In genomic region chr11:69048056-69048717, GRCh38 we compare ENCODE assay signal across 9 cellular contexts. TPM values are rescaled to one million over a fixed set of nuclear protein-coding genes. Genes with fewer than 3 reads are reported as not detected.
A peak's percentile ranks its signal among the peaks of the same experiment; 100 is the strongest.
DNase-seq lines count a peak whose midpoint lies in the region; FAIRE-seq and TF ChIP-seq lines count a peak whose summit lies in the region.
"Had no signal": no experiment of that assay in that cellular context is flagged by ENCODE, and none has a peak within 500 bp of the region (broad histone marks: within the 10 kb centered on the region; RNA-seq: fewer than 3 reads in every experiment).

No MANE protein-coding gene starts in this region.

- peaks cover 0 to 3% of the 10 kb centered on the region in 2 donors for H3K36me3 Mint-ChIP-seq in CD4-positive, alpha-beta memory T cell
- H3K36me3 Mint-ChIP-seq in chondrocyte (ENCODE audit: low read depth) = no peaks in the 10 kb centered on the region
- H3K36me3 Mint-ChIP-seq in nephron (ENCODE audit: low read depth) = no peaks in the 10 kb centered on the region

- in situ Hi-C loops in GM13976 (cut with MboI; ENCODE audit: low sequenced_read_pairs, unreplicated experiment) = no loop called here

- peak overlapping the region in 1 of 2 donors; percentile 80 for H3K4me3 ChIP-seq in CD4-positive, alpha-beta memory T cell (ENCODE audit: low read length in 2 of 2)

- CTCF ChIA-PET in CD4-positive, alpha-beta memory T cell (lab: Charles Lee; ENCODE audit: partially characterized antibody) = interaction anchor here (1.0 to 1.1 kb wide), 2 partner anchors 51 to 622 kb away, joined by 4 read pairs; no protein-coding TSS in a partner anchor

- peak overlapping the region; percentile 74 to 92 (median 87) for H3K27ac Mint-ChIP-seq in CD4-positive, alpha-beta memory T cell
- H3K27ac Mint-ChIP-seq in chondrocyte (ENCODE audit: unreplicated experiment) (no peak overlapping the region), nephron (peak overlapping the region; percentile 31 to 82 (median 56))

- FAIRE-seq in GM19239 (lab: Jason Lieb, UNC) = no peak

- H3K27me3 Mint-ChIP-seq in CD4-positive, alpha-beta memory T cell = no peaks in the 10 kb centered on the region
- no peaks in the 10 kb centered on the region for H3K27me3 Mint-ChIP-seq in chondrocyte (ENCODE audit: low read depth)
- H3K27me3 Mint-ChIP-seq in nephron (ENCODE audit: low read depth) = peaks cover 5% of the 10 kb centered on the region

- peaks cover 7 to 45% (median 22%) of the 10 kb centered on the region in 4 donors for H3K4me1 Mint-ChIP-seq in CD4-positive, alpha-beta memory T cell
- peaks cover 38% of the 10 kb centered on the region for H3K4me1 Mint-ChIP-seq in chondrocyte (ENCODE audit: low read depth)
- peaks cover 36% of the 10 kb centered on the region for H3K4me1 Mint-ChIP-seq in nephron

- H3K4me1 ChIP-seq in CD4-positive, alpha-beta memory T cell (ENCODE audit: insufficient read depth, low read length) = peaks cover 30% of the 10 kb centered on the region

- H3K9me3 Mint-ChIP-seq in CD4-positive, alpha-beta memory T cell = no peaks in the 10 kb centered on the region
- H3K9me3 Mint-ChIP-seq in chondrocyte (ENCODE audit: low read depth) = no peaks in the 10 kb centered on the region
- no peaks in the 10 kb centered on the region for H3K9me3 Mint-ChIP-seq in nephron

- intact Hi-C loops in CD4-positive, alpha-beta memory T cell (cut with micrococcal nuclease) = loop anchor here (2.0 kb wide), 1 partner anchor 145 kb away; the partner anchor contains the start of genes IGHMBP2 and MRPL21

- no peak for TF ChIP-seq CTCF in chondrocyte (IDR thresholded peaks at IDR 0.05)
- TF ChIP-seq CTCF in nephron (IDR thresholded peaks at IDR 0.05; ENCODE audit: unreplicated experiment in 3 of 3) = no peak
- TF ChIP-seq CTCF in GM13976 (IDR thresholded peaks at IDR 0.05; ENCODE audit: borderline replicate concordance, control extremely low read depth, extremely low read depth, insufficient read depth, missing control alignments) = no peak

- no peaks in the 10 kb centered on the region for H3K36me3 ChIP-seq in CD4-positive, alpha-beta memory T cell (ENCODE audit: insufficient read depth, low read length)

- H3K4me3 Mint-ChIP-seq in CD4-positive, alpha-beta memory T cell = peak overlapping the region; percentile 75 to 86 (median 82)
- H3K4me3 Mint-ChIP-seq in chondrocyte (ENCODE audit: unreplicated experiment) = peak overlapping the region; percentile 68
- peak overlapping the region; percentile 72 to 84 (median 83) for H3K4me3 Mint-ChIP-seq in nephron

- DNase-seq in CD4-positive, alpha-beta memory T cell = no peak
- peak; percentile 11 for DNase-seq in LHCN-M2 (ENCODE audit: low read depth)
- no peak for DNase-seq in chondrocyte (ENCODE audit: low spot score)
- no peak for DNase-seq in GM19239 (ENCODE audit: insufficient read length, low spot score)
- no peak for DNase-seq in GM13976 (ENCODE audit: low spot score)
- no peak for DNase-seq in C1 segment of cervical spinal cord (lab: John Stamatoyannopoulos, UW)
- DNase-seq in SW480 (ENCODE audit: low spot score) = no peak

- POLR2A ChIA-PET in CD4-positive, alpha-beta memory T cell (lab: Charles Lee; ENCODE audit: partially characterized antibody) = interaction anchor here (1.0 to 2.7 kb wide), 12 partner anchors 10 to 627 kb away, joined by 3 to 11 read pairs (median 4); partner anchors contain the start of genes IGHMBP2, LTO1 and MRPL21

- H3K27ac ChIP-seq in CD4-positive, alpha-beta memory T cell (ENCODE audit: low read depth, low read length) = peak overlapping the region; percentile 84

- no peaks in the 10 kb centered on the region for H3K27me3 ChIP-seq in CD4-positive, alpha-beta memory T cell (ENCODE audit: insufficient read depth, low read length)

- H3K9me3 ChIP-seq in CD4-positive, alpha-beta memory T cell (ENCODE audit: control insufficient read depth in 1 of 2, low read length in 2 of 2) = no peaks in the 10 kb centered on the region

RNA-seq across cellular contexts. Expression of gene TPCN2, which starts 0.5 kb away (rescaled TPM):
- 10 to 100 TPM; 22.4 to 23.0 TPM for total RNA-seq in CD4-positive, alpha-beta memory T cell
- 1 to 10 TPM; 6.6 to 7.2 TPM for polyA plus RNA-seq in CD4-positive, alpha-beta memory T cell
- total RNA-seq in LHCN-M2 (2014; rRNA removed) (7.1 and 10.1 TPM in 2 replicates), chondrocyte (12.3 to 18.1 TPM (median 12.6 TPM) in 3 replicates)
- 4.2 TPM for polyA plus RNA-seq in LHCN-M2 (2012)

RNA-seq across cellular contexts. Expression of gene MRGPRF, which starts 35.1 kb away (rescaled TPM):
- total RNA-seq in CD4-positive, alpha-beta memory T cell = not detected
- not detected for polyA plus RNA-seq in CD4-positive, alpha-beta memory T cell
- 0.38 and 0.63 TPM in 2 replicates for total RNA-seq in LHCN-M2 (2014; rRNA removed)
- polyA plus RNA-seq in LHCN-M2 (2012) = 0.81 TPM
- 1.6 to 8.8 TPM (median 8.2 TPM) in 3 replicates for total RNA-seq in chondrocyte
- total RNA-seq: myocyte had no signal
